In the genomic region with DNA sequence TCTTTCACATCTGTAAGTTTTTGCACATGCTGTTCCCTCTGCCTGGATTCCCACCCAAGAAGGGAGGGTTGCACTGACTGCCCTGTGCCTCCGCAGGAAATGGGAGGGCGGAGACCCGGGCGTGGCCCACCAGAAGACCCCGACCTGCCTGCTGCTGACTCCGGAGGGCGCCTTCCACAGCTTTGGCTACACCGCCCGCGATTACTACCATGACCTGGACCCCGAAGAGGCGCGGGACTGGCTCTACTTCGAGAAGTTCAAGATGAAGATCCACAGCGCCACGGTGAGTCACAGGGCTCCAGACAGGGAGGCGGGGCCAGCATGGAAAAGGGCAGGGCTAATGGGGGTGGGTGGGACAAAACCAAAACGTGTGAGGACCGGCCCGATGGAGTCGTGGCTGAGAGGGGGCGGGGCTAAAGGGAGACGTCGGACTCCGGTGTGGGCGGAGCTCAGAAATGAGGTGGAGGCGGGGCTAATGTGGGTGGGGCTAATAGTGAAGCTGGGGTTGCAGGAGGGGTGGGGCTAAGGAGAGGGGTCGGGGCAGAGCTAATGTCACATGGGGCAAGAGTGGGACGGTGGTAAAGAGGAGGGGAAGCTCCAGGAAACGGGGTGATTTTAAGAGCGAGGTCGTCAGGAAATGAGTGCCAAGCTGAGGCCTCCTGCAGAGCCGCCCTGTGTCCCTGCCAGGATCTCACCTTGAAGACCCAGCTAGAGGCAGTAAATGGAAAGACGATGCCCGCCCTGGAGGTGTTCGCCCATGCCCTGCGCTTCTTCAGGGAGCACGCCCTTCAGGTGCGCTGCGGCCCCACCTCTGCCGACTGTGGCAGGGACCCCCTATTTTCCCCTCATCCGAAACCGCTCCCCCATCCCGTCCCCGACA, we compare ENCODE assay signal across 10 cellular contexts. TPM values are rescaled to one million over a fixed set of nuclear protein-coding genes. Genes with fewer than 3 reads are reported as not detected.
A peak's percentile ranks its signal among the peaks of the same experiment; 100 is the strongest.
DNase-seq lines count a peak whose midpoint lies in the region; ATAC-seq and TF ChIP-seq lines count a peak whose summit lies in the region.
"Had no signal": no experiment of that assay in that cellular context is flagged by ENCODE, and none has a peak within 500 bp of the region (broad histone marks: within the 10 kb centered on the region; RNA-seq: fewer than 3 reads in every experiment).

No MANE protein-coding gene starts in this region.

- TF ChIP-seq EP300 in ovary (IDR thresholded peaks at IDR 0.05): no peak

- H3K27me3 ChIP-seq in ovary: no peaks in the 10 kb centered on the region

- H3K27ac ChIP-seq in epithelial cell of prostate: no peak overlapping the region
- H3K27ac ChIP-seq in ovary: no peak overlapping the region
- H3K27ac ChIP-seq: KMS-11 had no signal

- no peak overlapping the region for H3K4me3 ChIP-seq in ovary

- intact Hi-C loops in ovary (cut with DNase I): no loop called here

- in situ Hi-C loops in GM13977 (cut with MboI; ENCODE audit: low pct_unique_long_range_greater_than_20kb, low sequenced_read_pairs, unreplicated experiment): no loop called here

- TF ChIP-seq CTCF in GM13977 (IDR thresholded peaks at IDR 0.05; ENCODE audit: extremely low read depth, insufficient read depth, missing control alignments): no peak
- TF ChIP-seq CTCF in ovary (IDR thresholded peaks at IDR 0.05): no peak

- ATAC-seq in HG03175 (IDR thresholded peaks at IDR 0.05; ENCODE audit: unreplicated experiment) (no peak), GM21515 (IDR thresholded peaks at IDR 0.05; ENCODE audit: unreplicated experiment) (no peak), HG03439 (IDR thresholded peaks at IDR 0.05; ENCODE audit: unreplicated experiment) (no peak)

- no peak for TF ChIP-seq POLR2A in ovary (IDR thresholded peaks at IDR 0.05)

- DNase-seq in GM13977 (ENCODE audit: low spot score) (peak; percentile 78), NCI-H2196 treated with DMSO at 0.1 percent for 48 hours (lab: John Stamatoyannopoulos, UW; ENCODE audit: unreplicated experiment) (peak; percentile 51), epithelial cell of prostate (ENCODE audit: low read depth, low spot score) (peak; percentile 37), ovary (peak; percentile 50 to 76 (median 64))
- peak; percentile 81 for DNase-seq in activated CD8-positive, alpha-beta memory T cell treated with anti-CD3 and anti-CD28 coated beads for 24 hours

- no peaks in the 10 kb centered on the region for H3K36me3 ChIP-seq in ovary

- H3K4me1 ChIP-seq in ovary (ENCODE audit: insufficient read depth): no peaks in the 10 kb centered on the region

- 60 to 61% (median 61%) methylated on average over 45 of the region's 45 CpGs for WGBS in ovary, 3 donors

- H3K9me3 ChIP-seq in ovary: no peaks in the 10 kb centered on the region

RNA-seq across cellular contexts. Expression of a gene that starts 12.6 kb away (rescaled TPM):
- 10 to 100 TPM in 3 of 7 donors, 1 to 10 TPM in 4; 5.9 to 22.8 (median 7.4) TPM for total RNA-seq in ovary
- 10 to 100 TPM in 1 of 2 donors, 1 to 10 TPM in 1; 4.6 to 14.3 TPM for polyA plus RNA-seq in ovary
- total RNA-seq: renal cortical epithelial cell had no signal

RNA-seq across cellular contexts. Expression of a gene that starts 22.5 kb away (rescaled TPM):
- total RNA-seq in ovary: 100 to 1,000 TPM in 1 of 7 donors, 10 to 100 TPM in 6; 24.6 to 124 (median 69.1) TPM
- polyA plus RNA-seq in ovary: 100 to 1,000 TPM in 1 of 2 donors, 10 to 100 TPM in 1; 11.5 to 103 TPM

RNA-seq across cellular contexts. Expression of a gene that starts 32.6 kb away (rescaled TPM):
- total RNA-seq in ovary: 1 to 10 TPM in 5 of 7 donors, under 1 TPM in 2; 0.48 to 9.1 (median 1.7) TPM
- polyA plus RNA-seq in ovary: 10 to 100 TPM in 1 of 2 donors, 1 to 10 TPM in 1; 3.3 to 11.5 TPM
- total RNA-seq: renal cortical epithelial cell had no signal

RNA-seq across cellular contexts. Expression of a gene that starts 36.2 kb away (rescaled TPM):
- 10 to 100 TPM in 1 of 7 donors, 1 to 10 TPM in 2, under 1 TPM in 2, not detected in 2; 0.43 to 27.9 (median 1.4) TPM for total RNA-seq in ovary
- under 1 TPM in 1 of 2 donors, not detected in 1; 0.54 TPM for polyA plus RNA-seq in ovary

RNA-seq across cellular contexts. Expression of a gene that starts 41.5 kb away (rescaled TPM):
- total RNA-seq in ovary: 100 to 1,000 TPM in 2 of 7 donors, 10 to 100 TPM in 5; 43.8 to 119 (median 97.8) TPM
- 10 to 100 TPM; 15.4 to 67.1 TPM for polyA plus RNA-seq in ovary
